Comparison of ENCODE assay signal across 2 cellular contexts in the genomic region with DNA sequence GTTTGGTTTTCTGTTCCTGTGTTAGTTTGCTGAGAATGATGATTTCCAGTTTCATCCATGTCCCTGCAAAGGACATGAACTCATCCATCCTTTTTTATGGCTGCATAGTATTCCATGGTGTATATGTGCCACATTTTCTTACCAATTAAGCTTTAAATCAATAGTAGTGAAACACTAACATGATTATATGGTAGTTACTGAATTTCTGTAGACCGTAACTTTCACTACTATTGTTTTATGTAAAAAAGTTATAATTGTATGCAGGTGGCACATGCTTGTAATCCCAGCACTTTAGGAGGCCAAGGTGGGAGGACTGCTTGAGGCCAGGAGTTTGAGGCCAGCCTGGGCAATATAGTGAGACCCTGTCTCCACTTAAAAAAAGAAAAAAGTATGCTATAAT. TPM values are rescaled to one million over a fixed set of nuclear protein-coding genes. Genes with fewer than 3 reads are reported as not detected.
"Had no signal": no experiment of that assay in that cellular context is flagged by ENCODE, and none has a peak within 500 bp of the region (broad histone marks: within the 10 kb centered on the region; RNA-seq: fewer than 3 reads in every experiment).

No MANE protein-coding gene starts in this region.

RNA-seq across cellular contexts. Expression of gene PPIL6, which starts 20.8 kb away (rescaled TPM):
- total RNA-seq: activated CD4-positive, alpha-beta memory T cell treated with anti-CD3 and anti-CD28 coated beads, Interleukin-2, amount 10 ng/mL, durations not matched to agents 7 days and 5 days; activated naive CD4-positive, alpha-beta T cell treated with anti-CD3 and anti-CD28 coated beads, Interleukin-2, amount 50 U/mL, for 72 hours had no signal
